14 cellular contexts compared by ENCODE assay signal in the genomic region with DNA sequence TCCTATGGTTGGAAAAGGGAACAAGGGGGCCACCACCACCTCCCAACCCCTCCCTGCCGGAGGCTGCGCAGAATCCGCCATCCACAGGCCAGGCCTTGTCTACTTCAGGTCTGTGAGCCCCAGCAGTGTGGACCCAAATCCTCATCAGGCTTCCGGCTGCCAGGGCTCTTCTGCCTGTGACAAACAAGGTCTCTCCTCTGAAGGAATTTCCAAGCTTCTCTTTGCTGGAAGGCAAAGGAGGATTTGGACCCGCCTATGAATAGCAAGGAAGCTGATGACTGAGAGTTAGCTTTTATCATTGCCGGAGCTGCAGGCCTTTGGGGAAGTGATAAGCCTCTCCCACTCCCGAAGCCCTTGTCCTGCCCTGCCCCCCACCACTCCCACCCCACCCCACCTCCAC.
A peak's percentile ranks its signal among the peaks of the same experiment; 100 is the strongest.
DNase-seq lines count a peak whose midpoint lies in the region; TF ChIP-seq lines count a peak whose summit lies in the region.
"Had no signal": no experiment of that assay in that cellular context is flagged by ENCODE, and none has a peak within 500 bp of the region (broad histone marks: within the 10 kb centered on the region; RNA-seq: fewer than 3 reads in every experiment).

No MANE protein-coding gene starts in this region.

- DNase-seq in ELF-1 (ENCODE audit: low read depth, low spot score) (peak; percentile 73), NT2/D1 (ENCODE audit: low read depth, low spot score) (peak; percentile 54), iPS-NIHi11 (ENCODE audit: low spot score) (peak; percentile 31), neural progenitor cell (ENCODE audit: low spot score) (peak; percentile 26), OCI-LY7 (ENCODE audit: low spot score) (no peak), GDM1 (lab: John Stamatoyannopoulos, UW) (no peak)
- DNase-seq in effector memory CD4-positive, alpha-beta T cell = no peak
- DNase-seq: ACHN; CD4-positive, CD25-positive, alpha-beta regulatory T cell; DMS53 had no signal

- H3K27me3 ChIP-seq in NT2/D1 (ENCODE audit: insufficient read depth, insufficient read length) = no peaks in the 10 kb centered on the region
- H3K27me3 ChIP-seq in neural progenitor cell = no peaks in the 10 kb centered on the region
- no peaks in the 10 kb centered on the region for H3K27me3 ChIP-seq in effector memory CD4-positive, alpha-beta T cell (replicated peaks; ENCODE audit: control insufficient read depth, insufficient read depth, low read length, poor library complexity, severe bottlenecking)
- H3K27me3 ChIP-seq: BLaER1 treated with 17β-estradiol and CSF1 and Interleukin-3, amounts not matched to agents 10 nM and 100 nM had no signal

- H3K36me3 Mint-ChIP-seq in neural progenitor cell = peaks cover 1% of the 10 kb centered on the region
- H3K36me3 Mint-ChIP-seq: CD4-positive, CD25-positive, alpha-beta regulatory T cell had no signal

- H3K4me2 ChIP-seq in neural progenitor cell (no peak overlapping the region), OCI-LY7 (ENCODE audit: low read length) (no peak overlapping the region)
- H3K4me2 ChIP-seq: GM23338 had no signal

- H4K20me1 ChIP-seq in neural progenitor cell (ENCODE audit: low read depth) = no peaks in the 10 kb centered on the region
- no peaks in the 10 kb centered on the region for H4K20me1 ChIP-seq in OCI-LY7 (ENCODE audit: insufficient read depth, low read length)
- H4K20me1 ChIP-seq: BLaER1 treated with 17β-estradiol and CSF1 and Interleukin-3, amounts not matched to agents 10 nM and 100 nM had no signal

- H3K27ac ChIP-seq in neural progenitor cell = peak overlapping the region; percentile 74
- no peak overlapping the region for H3K27ac ChIP-seq in OCI-LY7 (ENCODE audit: low read depth, low read length, poor library complexity, severe bottlenecking)
- H3K27ac ChIP-seq in effector memory CD4-positive, alpha-beta T cell (ENCODE audit: insufficient read depth, low read length, poor library complexity, severe bottlenecking) = no peak overlapping the region
- H3K27ac ChIP-seq: BLaER1 treated with 17β-estradiol and CSF1 and Interleukin-3, amounts not matched to agents 10 nM and 100 nM had no signal

- no peaks in the 10 kb centered on the region for H3F3A ChIP-seq in neural progenitor cell (ENCODE audit: low read depth)

- intact Hi-C loops in OCI-LY7 (cut with micrococcal nuclease; ENCODE audit: unreplicated experiment) = no loop called here

- H3K36me3 ChIP-seq in NT2/D1 (ENCODE audit: insufficient read depth, insufficient read length, low read length) = no peaks in the 10 kb centered on the region
- H3K36me3 ChIP-seq in neural progenitor cell = no peaks in the 10 kb centered on the region
- no peaks in the 10 kb centered on the region for H3K36me3 ChIP-seq in OCI-LY7 (ENCODE audit: insufficient read depth, low read length)
- no peaks in the 10 kb centered on the region for H3K36me3 ChIP-seq in effector memory CD4-positive, alpha-beta T cell (ENCODE audit: control insufficient read depth, insufficient read depth, low read length)
- H3K36me3 ChIP-seq: BLaER1 treated with 17β-estradiol and CSF1 and Interleukin-3, amounts not matched to agents 10 nM and 100 nM; HAP-1 had no signal

- H3K9me3 ChIP-seq in NT2/D1 (ENCODE audit: insufficient read depth, low read length) (peaks cover 11% of the 10 kb centered on the region), neural progenitor cell (ENCODE audit: low read depth) (no peaks in the 10 kb centered on the region), OCI-LY7 (ENCODE audit: low read length) (no peaks in the 10 kb centered on the region)
- H3K9me3 ChIP-seq in effector memory CD4-positive, alpha-beta T cell (ENCODE audit: control insufficient read depth, low read length) = no peaks in the 10 kb centered on the region
- H3K9me3 ChIP-seq: HAP-1 had no signal

- no peak overlapping the region for H3K4me3 Mint-ChIP-seq in neural progenitor cell
- H3K4me3 Mint-ChIP-seq: CD4-positive, CD25-positive, alpha-beta regulatory T cell; GM23338 had no signal

- H3K9ac ChIP-seq in NT2/D1 (ENCODE audit: insufficient read length, low read depth) (no peak overlapping the region), neural progenitor cell (no peak overlapping the region)
- H3K9ac ChIP-seq: BLaER1 treated with 17β-estradiol and CSF1 and Interleukin-3, amounts not matched to agents 10 nM and 100 nM had no signal

- H3K4me3 ChIP-seq in NT2/D1 (ENCODE audit: insufficient read length, low read depth) (no peak overlapping the region), neural progenitor cell (no peak overlapping the region), OCI-LY7 (ENCODE audit: low read depth, low read length, poor library complexity, severe bottlenecking) (no peak overlapping the region)
- H3K4me3 ChIP-seq in effector memory CD4-positive, alpha-beta T cell (ENCODE audit: insufficient read depth, low read depth, low read length, poor library complexity, severe bottlenecking) = no peak overlapping the region
- H3K4me3 ChIP-seq: BLaER1 treated with 17β-estradiol and CSF1 and Interleukin-3, amounts not matched to agents 10 nM and 100 nM; GM12878; GM23338; HAP-1 had no signal

- H3K4me1 ChIP-seq in NT2/D1 (ENCODE audit: insufficient read depth, insufficient read length) (peaks cover 6% of the 10 kb centered on the region), neural progenitor cell (peaks cover 10% of the 10 kb centered on the region), OCI-LY7 (ENCODE audit: insufficient read depth, low read length, poor library complexity, severe bottlenecking) (no peaks in the 10 kb centered on the region)
- no peaks in the 10 kb centered on the region for H3K4me1 ChIP-seq in effector memory CD4-positive, alpha-beta T cell (ENCODE audit: control insufficient read depth, insufficient read depth, low read length, poor library complexity, severe bottlenecking)
- H3K4me1 ChIP-seq: HAP-1 had no signal

- TF ChIP-seq CTCF in neural progenitor cell (IDR thresholded peaks at IDR 0.05) (no peak), OCI-LY7 (conservative IDR thresholded peaks at IDR 0.05; ENCODE audit: low read length) (no peak)

- POLR2A ChIA-PET in OCI-LY7 (lab: Charles Lee) = no interaction called here

- H2AFZ ChIP-seq in neural progenitor cell (replicated peaks) = no peak overlapping the region
- H2AFZ ChIP-seq in OCI-LY7 (ENCODE audit: low read length) = no peak overlapping the region
- H2AFZ ChIP-seq: GM23338 had no signal

- H3K4me1 Mint-ChIP-seq in neural progenitor cell = peaks cover 21% of the 10 kb centered on the region
- H3K4me1 Mint-ChIP-seq: CD4-positive, CD25-positive, alpha-beta regulatory T cell had no signal

- no peaks in the 10 kb centered on the region for H3K9me2 ChIP-seq in OCI-LY7 (ENCODE audit: insufficient read depth, low read length)

- CTCF ChIA-PET in OCI-LY7 (lab: Charles Lee; ENCODE audit: unreplicated experiment) = no interaction called here

- peaks cover 3% of the 10 kb centered on the region for H3K9me3 Mint-ChIP-seq in neural progenitor cell
- H3K9me3 Mint-ChIP-seq: GM23338 had no signal

- H3K79me2 ChIP-seq in neural progenitor cell (ENCODE audit: low read depth) (no peaks in the 10 kb centered on the region), OCI-LY7 (ENCODE audit: insufficient read depth, low read depth, low read length) (no peaks in the 10 kb centered on the region)

- H3K27me3 Mint-ChIP-seq in neural progenitor cell (ENCODE audit: insufficient read depth, low read depth) = peaks cover 12% of the 10 kb centered on the region

- BruUV-seq in OCI-LY7 (replicated peaks; lab: Mats Ljungman, UMichigan) = no TSS peak

- H3K27ac Mint-ChIP-seq in neural progenitor cell = no peak overlapping the region
- H3K27ac Mint-ChIP-seq: CD4-positive, CD25-positive, alpha-beta regulatory T cell; GM23338 had no signal

Comparison
In these comparisons a context has a peak if more than half of its experiments do, and no peak if none do; other contexts are left out.
1. DNase-seq: peak in ELF-1 (single experiment), NT2/D1 (single experiment), iPS-NIHi11 (single experiment) and neural progenitor cell (single experiment); none in OCI-LY7 (single experiment), GDM1 (single experiment) and effector memory CD4-positive, alpha-beta T cell (0 of 3).